ENCODE assay signal across 8 cellular contexts in the genomic region with DNA sequence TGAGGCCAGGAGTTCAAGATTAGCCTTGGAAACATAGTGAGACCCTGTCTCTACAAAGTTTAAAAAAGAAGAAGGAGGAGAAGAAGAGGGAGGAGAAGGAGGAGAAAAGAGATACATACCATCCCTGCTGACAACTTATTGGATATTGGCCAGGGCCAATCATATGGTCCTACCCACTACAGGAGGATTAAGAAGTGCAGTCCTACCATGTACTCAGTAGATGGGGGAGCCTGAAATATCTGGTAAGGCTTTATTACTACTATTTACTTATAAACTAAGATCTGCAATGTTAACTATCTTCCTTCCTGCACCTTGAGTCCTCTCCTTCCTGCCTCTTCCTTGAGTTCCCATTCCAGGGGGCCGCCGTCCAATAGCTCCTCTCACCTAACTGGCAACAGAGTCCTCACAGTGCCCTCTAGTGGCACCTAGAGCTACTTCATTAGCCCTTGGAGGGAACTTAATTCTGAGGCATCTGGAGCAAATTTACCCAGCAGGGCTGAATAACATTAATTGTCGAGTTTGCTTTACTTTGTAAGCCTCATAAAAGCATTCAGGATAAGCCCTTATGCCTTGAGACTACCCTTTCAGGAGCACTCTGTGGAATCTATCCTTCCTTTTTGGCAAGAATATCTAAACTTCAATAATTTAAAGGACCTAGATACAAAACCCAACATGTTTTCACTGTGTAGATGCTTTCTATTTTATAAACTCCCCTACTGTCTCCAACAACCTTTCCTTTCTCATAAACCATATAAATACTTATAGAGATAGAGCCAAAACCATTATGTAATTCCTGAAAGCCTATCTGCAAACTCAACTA. TPM values are rescaled to one million over a fixed set of nuclear protein-coding genes. Genes with fewer than 3 reads are reported as not detected.
DNase-seq lines count a peak whose midpoint lies in the region; ATAC-seq lines count a peak whose summit lies in the region.

No MANE protein-coding gene starts in this region.

- no peak overlapping the region for H3K9ac ChIP-seq in GM23248

- POLR2A ChIA-PET in CD8-positive, alpha-beta memory T cell (lab: Charles Lee) = interaction anchor here (0.6 kb wide), 1 partner anchor 14 kb away, joined by 5 read pairs; no protein-coding TSS in a partner anchor

- H3K36me3 Mint-ChIP-seq in CD8-positive, alpha-beta memory T cell = no peaks in the 10 kb centered on the region

- H3F3A ChIP-seq in GM23248 (ENCODE audit: insufficient read depth) = peaks cover 13% of the 10 kb centered on the region; the same call in 1 of the 2 replicates

- H3K36me3 ChIP-seq in CD8-positive, alpha-beta memory T cell (ENCODE audit: insufficient read depth, low read length) = no peaks in the 10 kb centered on the region
- no peaks in the 10 kb centered on the region for H3K36me3 ChIP-seq in GM23248 (ENCODE audit: low read depth)

- H3K4me3 ChIP-seq in CD8-positive, alpha-beta memory T cell (ENCODE audit: low read length) = no peak overlapping the region
- no peak overlapping the region for H3K4me3 ChIP-seq in GM23248

- 10 to 12% methylated on average over 3 of the region's 3 CpGs for WGBS in GM23248 (ENCODE audit: low coverage in 1 of 2, low lambda C conversion rate in 2 of 2, missing lambda C conversion rate in 2 of 2), 2 experiments

- H3K4me1 Mint-ChIP-seq in CD8-positive, alpha-beta memory T cell = peaks cover 4 to 7% (median 6%) of the 10 kb centered on the region in 3 donors

- no peaks in the 10 kb centered on the region for H4K20me1 ChIP-seq in GM23248 (ENCODE audit: insufficient read depth)

- peak overlapping the region in 2 of 8 donors; percentile 2 to 33 for H3K27ac Mint-ChIP-seq in CD8-positive, alpha-beta memory T cell

- no peaks in the 10 kb centered on the region for H3K27me3 ChIP-seq in CD8-positive, alpha-beta memory T cell (ENCODE audit: insufficient read depth, low read length, poor library complexity, severe bottlenecking)
- H3K27me3 ChIP-seq in GM23248 (replicated peaks; ENCODE audit: insufficient read depth) = no peaks in the 10 kb centered on the region

- peaks cover 0 to 3% (median 0%) of the 10 kb centered on the region in 5 donors for H3K9me3 Mint-ChIP-seq in CD8-positive, alpha-beta memory T cell

- peaks cover 4% of the 10 kb centered on the region for H3K4me1 ChIP-seq in CD8-positive, alpha-beta memory T cell (ENCODE audit: insufficient read depth, low read length)
- H3K4me1 ChIP-seq in GM23248 (ENCODE audit: insufficient read depth) = peaks cover 15% of the 10 kb centered on the region

- no peak for ATAC-seq in HG03108 (IDR thresholded peaks at IDR 0.05; ENCODE audit: unreplicated experiment)

- CTCF ChIA-PET in CD8-positive, alpha-beta memory T cell (lab: Charles Lee) = interaction anchor here (0.7 to 3.8 kb wide), 14 partner anchors 9 to 252 kb away, joined by 3 to 36 read pairs (median 3); no protein-coding TSS in a partner anchor

- in situ Hi-C loops in GM23248 (cut with MboI) = loop anchor here (5.0 kb wide), 1 partner anchor 253 kb away; no protein-coding TSS in a partner anchor

- H3K4me2 ChIP-seq in GM23248 (ENCODE audit: unreplicated experiment) = peak overlapping the region; percentile 32

- H3K27me3 Mint-ChIP-seq in CD8-positive, alpha-beta memory T cell = peaks cover 4 to 6% of the 10 kb centered on the region in 2 donors

- H3K4me3 Mint-ChIP-seq in CD8-positive, alpha-beta memory T cell = no peak overlapping the region

- peak overlapping the region; percentile 40; the same call in 1 of the 2 replicates for H2AFZ ChIP-seq in GM23248

- no peaks in the 10 kb centered on the region for H3K9me2 ChIP-seq in GM23248 (ENCODE audit: insufficient read depth)

- peak; percentile 14 to 65 (median 38) for DNase-seq in CD8-positive, alpha-beta memory T cell
- DNase-seq in GM23248 (peak; percentile 83), NCI-H2171 treated with DMSO at 0.1 percent for 48 hours (lab: John Stamatoyannopoulos, UW) (peak; percentile 63), cerebellum (ENCODE audit: low spot score) (peak; percentile 28), left kidney (ENCODE audit: low read depth, low spot score) (peak; percentile 91)
- peak; percentile 19 to 40 (median 24) for DNase-seq in activated CD4-positive, CD25-positive, alpha-beta regulatory T cell (lab: John Stamatoyannopoulos, UW)
- peak; percentile 6 to 24 (median 7) for DNase-seq in stimulated activated CD4-positive, alpha-beta T cell treated with anti-CD3 and anti-CD28 coated beads, TNF-alpha, amount 100 ng/mL, for 1 hour (ENCODE audit: low read depth in 3 of 3, low spot score in 1 of 3)

- H3K27ac ChIP-seq in CD8-positive, alpha-beta memory T cell (ENCODE audit: low read depth, low read length) = no peak overlapping the region
- no peak overlapping the region for H3K27ac ChIP-seq in GM23248

- no peaks in the 10 kb centered on the region for H3K79me2 ChIP-seq in GM23248 (ENCODE audit: insufficient read depth)

- H3K9me3 ChIP-seq in CD8-positive, alpha-beta memory T cell (ENCODE audit: low read length) = no peaks in the 10 kb centered on the region
- no peaks in the 10 kb centered on the region for H3K9me3 ChIP-seq in GM23248 (ENCODE audit: low read depth)

RNA-seq across cellular contexts. Expression of a gene that starts 39.1 kb away (rescaled TPM):
- 10 to 100 TPM; 19.7 to 21.0 TPM for total RNA-seq in CD8-positive, alpha-beta memory T cell
- 17.5 TPM for polyA plus RNA-seq in CD8-positive, alpha-beta memory T cell
- 25.7 and 35.0 TPM in 2 replicates for total RNA-seq in GM23248 (2014; rRNA removed; shearing (Covaris generic))
- 16.3 and 17.8 TPM in 2 replicates for polyA plus RNA-seq in GM23248 (2016; fragmentation: Nextera tagmentation; extraction: Ambion mirVana)
- 52.1 TPM for total RNA-seq in cerebellum

Comparison
In these comparisons a context has a peak if more than half of its experiments do, and no peak if none do; other contexts are left out.
1. DNase-seq: peak in every context shown above with its lines; median percentile 91 in left kidney; 83 in GM23248; 63 in NCI-H2171 treated with DMSO at 0.1 percent for 48 hours; 38 in CD8-positive, alpha-beta memory T cell; 28 in cerebellum; 24 in activated CD4-positive, CD25-positive, alpha-beta regulatory T cell; 7 in stimulated activated CD4-positive, alpha-beta T cell treated with anti-CD3 and anti-CD28 coated beads, TNF-alpha, amount 100 ng/mL, for 1 hour.